Comparison of ENCODE assay signal across 8 cellular contexts in the genomic region with DNA sequence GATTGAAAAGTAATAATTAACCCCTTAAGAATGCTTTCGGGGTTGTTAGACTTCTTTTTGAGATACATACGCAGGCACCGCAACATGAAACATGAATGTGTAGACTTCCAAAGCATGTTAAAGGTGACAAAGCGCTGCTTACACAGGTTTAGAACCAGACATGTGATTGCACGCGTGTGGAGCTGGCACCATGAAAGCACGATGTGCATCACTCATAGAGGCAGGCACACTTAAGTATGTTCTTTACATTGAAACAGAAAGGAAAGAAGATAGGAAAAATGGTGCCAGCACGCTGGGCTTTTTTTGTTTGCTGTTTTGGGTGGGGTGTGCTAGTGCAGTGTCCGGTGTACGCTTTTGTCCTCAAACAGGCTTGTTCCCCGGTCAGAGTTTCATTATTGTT.
DNase-seq lines count a peak whose midpoint lies in the region; ATAC-seq and TF ChIP-seq lines count a peak whose summit lies in the region.

No MANE protein-coding gene starts in this region.

- no peak overlapping the region for H3K4me3 Mint-ChIP-seq in activated CD4-positive, alpha-beta memory T cell treated with anti-CD3 and anti-CD28 coated beads for 36 hours
- H3K4me3 Mint-ChIP-seq in activated CD4-positive, alpha-beta memory T cell treated with anti-CD3 and anti-CD28 coated beads, Interleukin-2, amount 10 ng/mL, durations not matched to agents 7 days and 5 days = no peak overlapping the region
- H3K4me3 Mint-ChIP-seq in T-cell = no peak overlapping the region

- peak overlapping the region; percentile 93 for H3K27ac ChIP-seq in VCaP
- H3K27ac ChIP-seq in tibial artery = peak overlapping the region; percentile 99 to 100

- POLR2A ChIA-PET in activated CD4-positive, alpha-beta memory T cell treated with anti-CD3 and anti-CD28 coated beads for 36 hours (lab: Charles Lee) = no interaction called here
- POLR2A ChIA-PET in activated CD4-positive, alpha-beta memory T cell treated with anti-CD3 and anti-CD28 coated beads, Interleukin-2, amount 10 ng/mL, durations not matched to agents 7 days and 5 days (lab: Charles Lee) = no interaction called here
- POLR2A ChIA-PET in T-cell (lab: Charles Lee) = no interaction called here

- TF ChIP-seq CTCF in VCaP (conservative IDR thresholded peaks at IDR 0.05) (no peak), tibial artery (IDR thresholded peaks at IDR 0.05) (no peak)

- peaks cover 4 to 80% (median 47%) of the 10 kb centered on the region in 4 donors for H3K4me1 ChIP-seq in tibial artery

- H3K27me3 ChIP-seq in tibial artery = no peaks in the 10 kb centered on the region

- H3K36me3 ChIP-seq in tibial artery = peaks cover 0 to 11% (median 0%) of the 10 kb centered on the region in 3 donors

- no peaks in the 10 kb centered on the region for H3K9me3 Mint-ChIP-seq in activated CD4-positive, alpha-beta memory T cell treated with anti-CD3 and anti-CD28 coated beads for 36 hours
- H3K9me3 Mint-ChIP-seq in activated CD4-positive, alpha-beta memory T cell treated with anti-CD3 and anti-CD28 coated beads, Interleukin-2, amount 10 ng/mL, durations not matched to agents 7 days and 5 days = no peaks in the 10 kb centered on the region
- H3K9me3 Mint-ChIP-seq in T-cell = no peaks in the 10 kb centered on the region

- H3K27ac Mint-ChIP-seq in activated CD4-positive, alpha-beta memory T cell treated with anti-CD3 and anti-CD28 coated beads for 36 hours = peak overlapping the region; percentile 6
- H3K27ac Mint-ChIP-seq in activated CD4-positive, alpha-beta memory T cell treated with anti-CD3 and anti-CD28 coated beads, Interleukin-2, amount 10 ng/mL, durations not matched to agents 7 days and 5 days = no peak overlapping the region
- peak overlapping the region in 1 of 2 donors; percentile 77 for H3K27ac Mint-ChIP-seq in T-cell

- CTCF ChIA-PET in activated CD4-positive, alpha-beta memory T cell treated with anti-CD3 and anti-CD28 coated beads for 36 hours (lab: Charles Lee) = no interaction called here
- CTCF ChIA-PET in activated CD4-positive, alpha-beta memory T cell treated with anti-CD3 and anti-CD28 coated beads, Interleukin-2, amount 10 ng/mL, durations not matched to agents 7 days and 5 days (lab: Charles Lee) = no interaction called here
- CTCF ChIA-PET in T-cell (lab: Charles Lee) = no interaction called here

- peak overlapping the region; percentile 34 to 36 for H3K4me3 ChIP-seq in tibial artery

- no peaks in the 10 kb centered on the region for H3K27me3 Mint-ChIP-seq in activated CD4-positive, alpha-beta memory T cell treated with anti-CD3 and anti-CD28 coated beads for 36 hours
- peaks cover 2% of the 10 kb centered on the region for H3K27me3 Mint-ChIP-seq in activated CD4-positive, alpha-beta memory T cell treated with anti-CD3 and anti-CD28 coated beads, Interleukin-2, amount 10 ng/mL, durations not matched to agents 7 days and 5 days
- no peaks in the 10 kb centered on the region for H3K27me3 Mint-ChIP-seq in T-cell

- intact Hi-C loops in activated CD4-positive, alpha-beta memory T cell treated with anti-CD3 and anti-CD28 coated beads for 36 hours (cut with micrococcal nuclease) = no loop called here
- intact Hi-C loops in left ventricle myocardium superior (cut with micrococcal nuclease) (no loop called here), tibial artery (cut with DNase I; ENCODE audit: low total_unique reads) (no loop called here)

- H3K9me3 ChIP-seq in tibial artery = no peaks in the 10 kb centered on the region

- DNase-seq in activated CD4-positive, alpha-beta memory T cell treated with anti-CD3 and anti-CD28 coated beads for 36 hours = no peak
- no peak for DNase-seq in activated CD4-positive, alpha-beta memory T cell treated with anti-CD3 and anti-CD28 coated beads, Interleukin-2, amount 10 ng/mL, durations not matched to agents 7 days and 5 days
- DNase-seq in left ventricle myocardium superior (peak; percentile 27), tibial artery (peak; percentile 23 to 62), HUDEP-2 (lab: John Stamatoyannopoulos, UW; ENCODE audit: unreplicated experiment in 76 of 76) (no peak), T-cell (no peak)

- ATAC-seq in left ventricle myocardium superior = no peak
- no peak for ATAC-seq in HG03135 (IDR thresholded peaks at IDR 0.05; ENCODE audit: unreplicated experiment)
- no peak for ATAC-seq in T-cell (replicated peaks in 1 of 4)

- peaks cover 37% of the 10 kb centered on the region for H3K4me1 Mint-ChIP-seq in activated CD4-positive, alpha-beta memory T cell treated with anti-CD3 and anti-CD28 coated beads for 36 hours (ENCODE audit: low read depth)
- H3K4me1 Mint-ChIP-seq in activated CD4-positive, alpha-beta memory T cell treated with anti-CD3 and anti-CD28 coated beads, Interleukin-2, amount 10 ng/mL, durations not matched to agents 7 days and 5 days = peaks cover 39% of the 10 kb centered on the region
- H3K4me1 Mint-ChIP-seq in T-cell = peaks cover 50 to 68% (median 59%) of the 10 kb centered on the region in 3 donors

- H3K36me3 Mint-ChIP-seq in activated CD4-positive, alpha-beta memory T cell treated with anti-CD3 and anti-CD28 coated beads for 36 hours = no peaks in the 10 kb centered on the region
- peaks cover 7% of the 10 kb centered on the region for H3K36me3 Mint-ChIP-seq in activated CD4-positive, alpha-beta memory T cell treated with anti-CD3 and anti-CD28 coated beads, Interleukin-2, amount 10 ng/mL, durations not matched to agents 7 days and 5 days (ENCODE audit: low read depth)
- peaks cover 7% of the 10 kb centered on the region for H3K36me3 Mint-ChIP-seq in T-cell

Comparison
In these comparisons a context has a peak if more than half of its experiments do, and no peak if none do; other contexts are left out.
1. DNase-seq: peak in left ventricle myocardium superior (single experiment) and tibial artery (2 of 2); none in activated CD4-positive, alpha-beta memory T cell treated with anti-CD3 and anti-CD28 coated beads for 36 hours (single experiment), activated CD4-positive, alpha-beta memory T cell treated with anti-CD3 and anti-CD28 coated beads, Interleukin-2, amount 10 ng/mL, durations not matched to agents 7 days and 5 days (single experiment), HUDEP-2 (0 of 76) and T-cell (0 of 34).